ENCODE assay signal across 3 cellular contexts in the genomic region with DNA sequence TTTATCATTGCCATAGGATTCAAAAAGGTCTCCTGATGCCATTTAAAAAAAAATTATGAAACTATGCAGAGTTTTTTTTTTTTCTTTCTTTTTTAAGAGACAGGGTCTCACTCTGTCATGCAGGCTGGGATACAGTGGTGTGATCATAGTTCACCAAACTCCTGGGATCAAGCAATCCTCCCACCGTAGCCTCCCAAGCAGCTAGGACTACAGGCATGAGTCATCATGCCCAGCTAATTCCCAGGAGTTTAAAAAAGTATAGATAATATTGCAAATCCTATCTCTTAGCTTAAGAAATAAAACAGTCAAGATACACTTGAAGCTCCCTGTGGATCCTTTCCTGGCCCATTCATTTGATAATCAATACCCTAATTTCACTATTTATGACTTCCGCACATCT.
TF ChIP-seq lines count a peak whose summit lies in the region.

No MANE protein-coding gene starts in this region.

TF ChIP-seq in GM23338, 12 proteins besides CTCF, POLR2A, EP300 and RAD21:
- TF ChIP-seq EZH2phosphoT487 (IDR thresholded peaks at IDR 0.05; ENCODE audit: unreplicated experiment) = no peak
- TF ChIP-seq EZH2 (IDR thresholded peaks at IDR 0.05; ENCODE audit: low read depth, unreplicated experiment) = no peak
- TF ChIP-seq STAT1 (IDR thresholded peaks at IDR 0.05; ENCODE audit: unreplicated experiment) = no peak
- TF ChIP-seq NANOG (IDR thresholded peaks at IDR 0.05; ENCODE audit: borderline replicate concordance) = no peak
- no peak for TF ChIP-seq CREB1 (CRISPR knock-in tag; IDR thresholded peaks at IDR 0.05; ENCODE audit: low read depth)
- no peak for TF ChIP-seq POLR2AphosphoS5 (IDR thresholded peaks at IDR 0.05; ENCODE audit: low read depth)
- TF ChIP-seq ZNF114 (CRISPR knock-in tag; IDR thresholded peaks at IDR 0.05) = no peak
- TF ChIP-seq ZNF331 (CRISPR knock-in tag; IDR thresholded peaks at IDR 0.05; ENCODE audit: low read depth) = no peak
- TF ChIP-seq REST (IDR thresholded peaks at IDR 0.05; ENCODE audit: unreplicated experiment) = no peak
- TF ChIP-seq JUNB (IDR thresholded peaks at IDR 0.05; ENCODE audit: unreplicated experiment) = no peak
TF ChIP-seq in GM23338: peak in this region for 0.

TF ChIP-seq in SK-N-SH treated with all-trans-retinoic acid at 6 μM for 48 hours, 23 proteins besides CTCF, POLR2A, EP300 and RAD21:
- TF ChIP-seq ZNF70 (CRISPR knock-in tag; IDR thresholded peaks at IDR 0.05) (no peak), TCF4 (CRISPR knock-in tag; IDR thresholded peaks at IDR 0.05; ENCODE audit: borderline replicate concordance) (no peak), RARB (CRISPR knock-in tag; IDR thresholded peaks at IDR 0.05) (no peak), SNAI2 (CRISPR knock-in tag; IDR thresholded peaks at IDR 0.05) (no peak), CREB5 (CRISPR knock-in tag; IDR thresholded peaks at IDR 0.05; ENCODE audit: low read depth) (no peak), ARNTL (CRISPR knock-in tag; IDR thresholded peaks at IDR 0.05; ENCODE audit: borderline replicate concordance, low read depth) (no peak), PPARA (CRISPR knock-in tag; IDR thresholded peaks at IDR 0.05; ENCODE audit: borderline replicate concordance) (no peak), BACH2 (CRISPR knock-in tag; IDR thresholded peaks at IDR 0.05; ENCODE audit: borderline replicate concordance) (no peak), ZC3H10 (CRISPR knock-in tag; IDR thresholded peaks at IDR 0.05) (no peak), CSDC2 (CRISPR knock-in tag; IDR thresholded peaks at IDR 0.05) (no peak), TOX (CRISPR knock-in tag; IDR thresholded peaks at IDR 0.05; ENCODE audit: borderline replicate concordance) (no peak), ZFP30 (CRISPR knock-in tag; IDR thresholded peaks at IDR 0.05) (no peak), ZNF8 (CRISPR knock-in tag; IDR thresholded peaks at IDR 0.05) (no peak), OSR1 (CRISPR knock-in tag; IDR thresholded peaks at IDR 0.05) (no peak), GLIS3 (CRISPR knock-in tag; IDR thresholded peaks at IDR 0.05) (no peak), ESRRG (CRISPR knock-in tag; IDR thresholded peaks at IDR 0.05) (no peak)
- TF ChIP-seq, protein P1, sequence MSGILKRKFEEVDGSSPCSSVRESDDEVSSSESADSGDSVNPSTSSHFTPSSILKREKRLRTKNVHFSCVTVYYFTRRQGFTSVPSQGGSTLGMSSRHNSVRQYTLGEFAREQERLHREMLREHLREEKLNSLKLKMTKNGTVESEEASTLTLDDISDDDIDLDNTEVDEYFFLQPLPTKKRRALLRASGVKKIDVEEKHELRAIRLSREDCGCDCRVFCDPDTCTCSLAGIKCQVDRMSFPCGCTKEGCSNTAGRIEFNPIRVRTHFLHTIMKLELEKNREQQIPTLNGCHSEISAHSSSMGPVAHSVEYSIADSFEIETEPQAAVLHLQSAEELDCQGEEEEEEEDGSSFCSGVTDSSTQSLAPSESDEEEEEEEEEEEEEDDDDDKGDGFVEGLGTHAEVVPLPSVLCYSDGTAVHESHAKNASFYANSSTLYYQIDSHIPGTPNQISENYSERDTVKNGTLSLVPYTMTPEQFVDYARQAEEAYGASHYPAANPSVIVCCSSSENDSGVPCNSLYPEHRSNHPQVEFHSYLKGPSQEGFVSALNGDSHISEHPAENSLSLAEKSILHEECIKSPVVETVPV (CRISPR knock-in tag; IDR thresholded peaks at IDR 0.05) = no peak
- TF ChIP-seq, protein P2, sequence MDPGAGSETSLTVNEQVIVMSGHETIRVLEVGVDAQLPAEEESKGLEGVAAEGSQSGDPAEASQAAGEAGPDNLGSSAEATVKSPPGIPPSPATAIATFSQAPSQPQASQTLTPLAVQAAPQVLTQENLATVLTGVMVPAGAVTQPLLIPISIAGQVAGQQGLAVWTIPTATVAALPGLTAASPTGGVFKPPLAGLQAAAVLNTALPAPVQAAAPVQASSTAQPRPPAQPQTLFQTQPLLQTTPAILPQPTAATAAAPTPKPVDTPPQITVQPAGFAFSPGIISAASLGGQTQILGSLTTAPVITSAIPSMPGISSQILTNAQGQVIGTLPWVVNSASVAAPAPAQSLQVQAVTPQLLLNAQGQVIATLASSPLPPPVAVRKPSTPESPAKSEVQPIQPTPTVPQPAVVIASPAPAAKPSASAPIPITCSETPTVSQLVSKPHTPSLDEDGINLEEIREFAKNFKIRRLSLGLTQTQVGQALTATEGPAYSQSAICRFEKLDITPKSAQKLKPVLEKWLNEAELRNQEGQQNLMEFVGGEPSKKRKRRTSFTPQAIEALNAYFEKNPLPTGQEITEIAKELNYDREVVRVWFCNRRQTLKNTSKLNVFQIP (CRISPR knock-in tag; IDR thresholded peaks at IDR 0.05; ENCODE audit: borderline replicate concordance, low read depth) = no peak
- TF ChIP-seq, protein P3, sequence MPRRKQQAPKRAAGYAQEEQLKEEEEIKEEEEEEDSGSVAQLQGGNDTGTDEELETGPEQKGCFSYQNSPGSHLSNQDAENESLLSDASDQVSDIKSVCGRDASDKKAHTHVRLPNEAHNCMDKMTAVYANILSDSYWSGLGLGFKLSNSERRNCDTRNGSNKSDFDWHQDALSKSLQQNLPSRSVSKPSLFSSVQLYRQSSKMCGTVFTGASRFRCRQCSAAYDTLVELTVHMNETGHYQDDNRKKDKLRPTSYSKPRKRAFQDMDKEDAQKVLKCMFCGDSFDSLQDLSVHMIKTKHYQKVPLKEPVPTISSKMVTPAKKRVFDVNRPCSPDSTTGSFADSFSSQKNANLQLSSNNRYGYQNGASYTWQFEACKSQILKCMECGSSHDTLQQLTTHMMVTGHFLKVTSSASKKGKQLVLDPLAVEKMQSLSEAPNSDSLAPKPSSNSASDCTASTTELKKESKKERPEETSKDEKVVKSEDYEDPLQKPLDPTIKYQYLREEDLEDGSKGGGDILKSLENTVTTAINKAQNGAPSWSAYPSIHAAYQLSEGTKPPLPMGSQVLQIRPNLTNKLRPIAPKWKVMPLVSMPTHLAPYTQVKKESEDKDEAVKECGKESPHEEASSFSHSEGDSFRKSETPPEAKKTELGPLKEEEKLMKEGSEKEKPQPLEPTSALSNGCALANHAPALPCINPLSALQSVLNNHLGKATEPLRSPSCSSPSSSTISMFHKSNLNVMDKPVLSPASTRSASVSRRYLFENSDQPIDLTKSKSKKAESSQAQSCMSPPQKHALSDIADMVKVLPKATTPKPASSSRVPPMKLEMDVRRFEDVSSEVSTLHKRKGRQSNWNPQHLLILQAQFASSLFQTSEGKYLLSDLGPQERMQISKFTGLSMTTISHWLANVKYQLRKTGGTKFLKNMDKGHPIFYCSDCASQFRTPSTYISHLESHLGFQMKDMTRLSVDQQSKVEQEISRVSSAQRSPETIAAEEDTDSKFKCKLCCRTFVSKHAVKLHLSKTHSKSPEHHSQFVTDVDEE (CRISPR knock-in tag; IDR thresholded peaks at IDR 0.05) = no peak

TF ChIP-seq in endothelial cell of umbilical vein, 7 proteins besides CTCF, POLR2A, EP300 and RAD21:
- TF ChIP-seq JUN (IDR thresholded peaks at IDR 0.05; ENCODE audit: borderline replicate concordance, insufficient read depth, insufficient read length, low read depth) (peak; percentile 9), MAX (IDR thresholded peaks at IDR 0.05; ENCODE audit: insufficient read depth, insufficient read length) (no peak), FOS (IDR thresholded peaks at IDR 0.05; ENCODE audit: borderline replicate concordance, insufficient read depth, low read length) (peak; percentile 81), GATA2 (IDR thresholded peaks at IDR 0.05; ENCODE audit: insufficient read depth, insufficient read length, low read depth, low read length) (no peak), POLR2AphosphoS5 (IDR thresholded peaks at IDR 0.05; ENCODE audit: insufficient read depth, low read depth, low read length) (no peak), MYC (IDR thresholded peaks at IDR 0.05; ENCODE audit: low read depth, low read length) (no peak), EZH2 (IDR thresholded peaks at IDR 0.05; ENCODE audit: borderline replicate concordance, low read depth, low read length, severe bottlenecking) (no peak)
